8 cellular contexts compared by ENCODE assay signal in the genomic region with DNA sequence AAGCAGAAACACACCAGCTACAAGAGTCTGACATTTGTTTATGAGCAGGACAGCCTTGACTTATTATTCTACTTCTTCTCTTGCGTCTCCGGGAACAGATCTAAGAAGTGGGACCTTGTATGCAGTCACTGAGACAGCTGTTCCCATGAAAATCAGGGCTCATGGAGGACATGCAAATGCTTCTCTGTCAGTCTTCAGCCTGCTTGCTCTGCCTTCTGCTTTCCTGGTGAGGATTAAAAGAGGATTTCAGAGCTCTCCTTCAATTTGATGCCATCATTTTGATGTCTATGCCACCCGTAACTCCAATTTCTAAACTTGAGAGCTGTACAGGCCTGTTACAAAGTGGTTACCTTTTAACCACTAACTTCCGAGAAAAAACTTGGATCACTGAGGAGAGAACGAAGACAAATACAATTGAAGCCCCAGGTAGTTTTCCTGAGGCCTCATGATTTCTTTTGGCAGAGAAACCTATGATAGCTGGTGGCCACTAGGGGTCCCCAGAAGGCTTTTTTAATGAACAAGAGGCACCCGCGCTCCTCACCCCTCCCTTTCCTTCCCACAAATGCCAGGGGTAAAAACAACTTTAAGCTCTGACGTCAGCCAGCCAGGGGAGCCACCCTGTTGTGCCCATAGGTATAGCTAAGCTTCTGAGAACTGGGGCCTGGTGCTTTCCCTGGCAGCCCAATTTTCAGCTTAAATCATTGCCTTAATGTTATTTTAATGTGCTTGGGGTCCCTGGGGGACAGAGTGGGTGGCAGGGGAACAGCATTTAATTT.
DNase-seq lines count a peak whose midpoint lies in the region; ATAC-seq and TF ChIP-seq lines count a peak whose summit lies in the region.

No MANE protein-coding gene starts in this region.

- no peak overlapping the region for H3K4me3 Mint-ChIP-seq in osteocyte (ENCODE audit: unreplicated experiment)

- H3K27ac ChIP-seq in HEK293 (ENCODE audit: extremely low read depth, low read depth, low read length) (no peak overlapping the region), gastroesophageal sphincter (peak overlapping the region in 2 of 4 donors; percentile 5 to 29), thoracic aorta (peak overlapping the region; percentile 24 to 63)

- no peaks in the 10 kb centered on the region for H3K9me2 ChIP-seq in Loucy (replicated peaks; ENCODE audit: low read depth, low read length)

- peak overlapping the region; percentile 82 for H3K27ac Mint-ChIP-seq in osteocyte (ENCODE audit: unreplicated experiment)

- peak; percentile 21 for DNase-seq in GM04503 (ENCODE audit: low read depth)
- DNase-seq in SHP77 treated with DMSO at 0.1 percent for 48 hours (lab: John Stamatoyannopoulos, UW) = peak; percentile 44
- DNase-seq in activated gamma-delta T cell treated with anti-CD3 and anti-CD28 coated beads, Interleukin-2, amount 50 U/mL, for 16 hours (ENCODE audit: low read depth) = peak; percentile 81
- peak; percentile 90 for DNase-seq in osteocyte (ENCODE audit: extremely low spot score, unreplicated experiment)
- peak; percentile 61 for DNase-seq in thoracic aorta (ENCODE audit: low spot score)

- TF ChIP-seq POLR2A in gastroesophageal sphincter (IDR thresholded peaks at IDR 0.05) = no peak

- H3K9me3 Mint-ChIP-seq in osteocyte (ENCODE audit: unreplicated experiment) = no peaks in the 10 kb centered on the region

- H3K4me1 ChIP-seq in HEK293 (ENCODE audit: control insufficient read depth, insufficient read depth, low read length) (no peaks in the 10 kb centered on the region), Loucy (ENCODE audit: insufficient read depth, low read length, poor library complexity, severe bottlenecking) (peaks cover 16% of the 10 kb centered on the region), gastroesophageal sphincter (peaks cover 3 to 24% (median 9%) of the 10 kb centered on the region in 3 donors), thoracic aorta (ENCODE audit: control insufficient read depth in 1 of 2, low read depth in 2 of 2) (peaks cover 3 to 23% of the 10 kb centered on the region in 2 donors)

- ATAC-seq in gastroesophageal sphincter = peak; percentile 83
- ATAC-seq in thoracic aorta (ENCODE audit: insufficient number of reproducible peaks, low FRiP score, low read depth) = peak; percentile 97

- H3K4me3 ChIP-seq in HEK293 (ENCODE audit: low read depth, low read length) (no peak overlapping the region), Loucy (ENCODE audit: low read length, poor library complexity, severe bottlenecking) (no peak overlapping the region), gastroesophageal sphincter (no peak overlapping the region), thoracic aorta (no peak overlapping the region)

- H3K27me3 Mint-ChIP-seq in osteocyte (ENCODE audit: unreplicated experiment) = no peaks in the 10 kb centered on the region

- H3K4me1 Mint-ChIP-seq in osteocyte (ENCODE audit: unreplicated experiment) = peaks cover 23% of the 10 kb centered on the region

- TF ChIP-seq CTCF in HEK293 (tag by site-specific recombination; IDR thresholded peaks at IDR 0.05) = 0 out of 2 replicates have a peak, but pooled peaks have one; percentile 17
- peak; percentile 85 for TF ChIP-seq CTCF in Loucy (conservative IDR thresholded peaks at IDR 0.05; ENCODE audit: low read length)
- peak; percentile 69 to 81 (median 74) for TF ChIP-seq CTCF in gastroesophageal sphincter (IDR thresholded peaks at IDR 0.05)
- TF ChIP-seq CTCF in osteocyte (IDR thresholded peaks at IDR 0.05) = peak; percentile 91
- peak; percentile 86 for TF ChIP-seq CTCF in thoracic aorta (IDR thresholded peaks at IDR 0.05)

- peak overlapping the region; percentile 19 for H3K9ac ChIP-seq in Loucy (ENCODE audit: low read depth, low read length, poor library complexity, severe bottlenecking)

- no peaks in the 10 kb centered on the region for H3K36me3 ChIP-seq in HEK293 (ENCODE audit: control insufficient read depth in 2 of 2, insufficient read depth in 1 of 2, low read length in 2 of 2)
- H3K36me3 ChIP-seq in Loucy (ENCODE audit: insufficient read depth, low read length) = no peaks in the 10 kb centered on the region
- H3K36me3 ChIP-seq in gastroesophageal sphincter = no peaks in the 10 kb centered on the region
- no peaks in the 10 kb centered on the region for H3K36me3 ChIP-seq in thoracic aorta

- H3K36me3 Mint-ChIP-seq in osteocyte (ENCODE audit: unreplicated experiment) = no peaks in the 10 kb centered on the region

- POLR2A ChIA-PET in HEK293 (lab: Yijun Ruan, JAX) = no interaction called here

- H2AFZ ChIP-seq in Loucy (ENCODE audit: low read length) = peak overlapping the region; percentile 30

- H3K4me2 ChIP-seq in Loucy (ENCODE audit: low read depth, low read length, poor library complexity, severe bottlenecking) = no peak overlapping the region

- H4K20me1 ChIP-seq in Loucy (ENCODE audit: insufficient read depth, low read length, poor library complexity, severe bottlenecking) = no peaks in the 10 kb centered on the region

- TF ChIP-seq EP300 in gastroesophageal sphincter (IDR thresholded peaks at IDR 0.05) = no peak

- CTCF ChIA-PET in HEK293 (lab: Yijun Ruan, JAX) = interaction anchor here (0.6 to 2.8 kb wide), 13 partner anchors 9 to 714 kb away, joined by 3 to 8 read pairs (median 3); no protein-coding TSS in a partner anchor

- H3F3A ChIP-seq in Loucy (ENCODE audit: low read depth) = no peaks in the 10 kb centered on the region

- WGBS in gastroesophageal sphincter (ENCODE audit: low coverage in 1 of 2), 2 donors = 33% methylated on average over 7 to 8 of the region's 8 CpGs

- H3K9me3 ChIP-seq in HEK293 (ENCODE audit: control insufficient read depth, insufficient read depth, low read depth, low read length) (no peaks in the 10 kb centered on the region), Loucy (ENCODE audit: insufficient read depth, low read depth, low read length) (no peaks in the 10 kb centered on the region), gastroesophageal sphincter (no peaks in the 10 kb centered on the region), thoracic aorta (no peaks in the 10 kb centered on the region)

- H3K79me2 ChIP-seq in Loucy (ENCODE audit: insufficient read depth, low read length) = no peaks in the 10 kb centered on the region

- H3K27me3 ChIP-seq in Loucy (ENCODE audit: insufficient read depth, low read length, poor library complexity, severe bottlenecking) = no peaks in the 10 kb centered on the region
- H3K27me3 ChIP-seq in gastroesophageal sphincter = no peaks in the 10 kb centered on the region
- no peaks in the 10 kb centered on the region for H3K27me3 ChIP-seq in thoracic aorta (replicated peaks; ENCODE audit: insufficient read depth)

TF ChIP-seq in HEK293, 187 proteins besides CTCF, POLR2A, EP300 and RAD21 (continues in another document):
- peak; percentile 33; the same call in 1 of the 2 replicates for TF ChIP-seq ZBTB21 (tag by site-specific recombination; IDR thresholded peaks at IDR 0.05)
- peak; percentile 98 for TF ChIP-seq GLIS1 (tag by site-specific recombination; IDR thresholded peaks at IDR 0.05)
- TF ChIP-seq IKZF3 (tag by site-specific recombination; IDR thresholded peaks at IDR 0.05) = 0 out of 2 replicates have a peak, but pooled peaks have one; percentile 28
- TF ChIP-seq, protein P1, sequence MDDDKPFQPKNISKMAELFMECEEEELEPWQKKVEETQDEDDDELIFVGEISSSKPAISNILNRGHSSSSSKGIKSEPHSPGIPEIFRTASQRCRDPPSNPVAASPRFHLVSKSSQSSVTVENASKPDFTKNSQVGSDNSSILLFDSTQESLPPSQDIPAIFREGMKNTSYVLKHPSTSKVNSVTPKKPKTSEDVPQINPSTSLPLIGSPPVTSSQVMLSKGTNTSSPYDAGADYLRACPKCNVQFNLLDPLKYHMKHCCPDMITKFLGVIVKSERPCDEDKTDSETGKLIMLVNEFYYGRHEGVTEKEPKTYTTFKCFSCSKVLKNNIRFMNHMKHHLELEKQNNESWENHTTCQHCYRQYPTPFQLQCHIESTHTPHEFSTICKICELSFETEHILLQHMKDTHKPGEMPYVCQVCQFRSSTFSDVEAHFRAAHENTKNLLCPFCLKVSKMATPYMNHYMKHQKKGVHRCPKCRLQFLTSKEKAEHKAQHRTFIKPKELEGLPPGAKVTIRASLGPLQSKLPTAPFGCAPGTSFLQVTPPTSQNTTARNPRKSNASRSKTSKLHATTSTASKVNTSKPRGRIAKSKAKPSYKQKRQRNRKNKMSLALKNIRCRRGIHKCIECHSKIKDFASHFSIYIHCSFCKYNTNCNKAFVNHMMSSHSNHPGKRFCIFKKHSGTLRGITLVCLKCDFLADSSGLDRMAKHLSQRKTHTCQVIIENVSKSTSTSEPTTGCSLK (tag by site-specific recombination; IDR thresholded peaks at IDR 0.05) = no peak
- peak; percentile 55 for TF ChIP-seq GLIS2 (tag by site-specific recombination; IDR thresholded peaks at IDR 0.05)
- peak; percentile 42 for TF ChIP-seq ZBTB17 (tag by site-specific recombination; IDR thresholded peaks at IDR 0.05)
- TF ChIP-seq ZNF660 (tag by site-specific recombination; IDR thresholded peaks at IDR 0.05) = 0 out of 2 replicates have a peak, but pooled peaks have one; percentile 21
- no peak for TF ChIP-seq ZNF596 (tag by site-specific recombination; IDR thresholded peaks at IDR 0.05)
- TF ChIP-seq ZNF239 (tag by site-specific recombination; IDR thresholded peaks at IDR 0.05) = no peak
- TF ChIP-seq, protein P2, sequence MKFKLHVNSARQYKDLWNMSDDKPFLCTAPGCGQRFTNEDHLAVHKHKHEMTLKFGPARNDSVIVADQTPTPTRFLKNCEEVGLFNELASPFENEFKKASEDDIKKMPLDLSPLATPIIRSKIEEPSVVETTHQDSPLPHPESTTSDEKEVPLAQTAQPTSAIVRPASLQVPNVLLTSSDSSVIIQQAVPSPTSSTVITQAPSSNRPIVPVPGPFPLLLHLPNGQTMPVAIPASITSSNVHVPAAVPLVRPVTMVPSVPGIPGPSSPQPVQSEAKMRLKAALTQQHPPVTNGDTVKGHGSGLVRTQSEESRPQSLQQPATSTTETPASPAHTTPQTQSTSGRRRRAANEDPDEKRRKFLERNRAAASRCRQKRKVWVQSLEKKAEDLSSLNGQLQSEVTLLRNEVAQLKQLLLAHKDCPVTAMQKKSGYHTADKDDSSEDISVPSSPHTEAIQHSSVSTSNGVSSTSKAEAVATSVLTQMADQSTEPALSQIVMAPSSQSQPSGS (tag by site-specific recombination; IDR thresholded peaks at IDR 0.05; ENCODE audit: low read depth) = 0 out of 2 replicates have a peak, but pooled peaks have one; percentile 32
- no peak for TF ChIP-seq ZNF529 (tag by site-specific recombination; IDR thresholded peaks at IDR 0.05; ENCODE audit: insufficient replicate concordance)
- peak; percentile 65 for TF ChIP-seq ZNF629 (tag by site-specific recombination; IDR thresholded peaks at IDR 0.05)
- no peak for TF ChIP-seq HOXA7 (CRISPR knock-in tag; IDR thresholded peaks at IDR 0.05; ENCODE audit: borderline replicate concordance)
- TF ChIP-seq ZNF132 (tag by site-specific recombination; IDR thresholded peaks at IDR 0.05; ENCODE audit: borderline replicate concordance) = no peak
- no peak for TF ChIP-seq GLI4 (tag by site-specific recombination; IDR thresholded peaks at IDR 0.05)
- TF ChIP-seq ZNF664 (tag by site-specific recombination; IDR thresholded peaks at IDR 0.05) = no peak
- TF ChIP-seq ZNF654 (tag by site-specific recombination; IDR thresholded peaks at IDR 0.05; ENCODE audit: low read depth) = peak; percentile 76

Comparison
In these comparisons a context has a peak if more than half of its experiments do, and no peak if none do; other contexts are left out.
1. DNase-seq: peak in every context shown above with its lines; median percentile 90 in osteocyte; 81 in activated gamma-delta T cell treated with anti-CD3 and anti-CD28 coated beads, Interleukin-2, amount 50 U/mL, for 16 hours; 61 in thoracic aorta; 44 in SHP77 treated with DMSO at 0.1 percent for 48 hours; 21 in GM04503.
2. CTCF ChIP-seq: peak in every context shown above with its lines; median percentile 91 in osteocyte; 86 in thoracic aorta; 85 in Loucy; 74 in gastroesophageal sphincter; 17 in HEK293.